In genomic region chr4:102869569-102870227, GRCh38 we compare ENCODE assay signal across 8 cellular contexts. TPM values are rescaled to one million over a fixed set of nuclear protein-coding genes. Genes with fewer than 3 reads are reported as not detected.
DNase-seq lines count a peak whose midpoint lies in the region; ATAC-seq, FAIRE-seq and TF ChIP-seq lines count a peak whose summit lies in the region.

No MANE protein-coding gene starts in this region.

- TF ChIP-seq CTCF in AG09309 (IDR thresholded peaks at IDR 0.05; ENCODE audit: control insufficient read depth, insufficient read depth, low read depth, low read length, missing control alignments) (no peak), foreskin fibroblast (IDR thresholded peaks at IDR 0.05; ENCODE audit: low read depth, low read length) (no peak), gastrocnemius medialis (IDR thresholded peaks at IDR 0.05 in 4 of 5, conservative IDR thresholded peaks at IDR 0.05 in 1 of 5) (no peak)

- peak overlapping the region; percentile 90 to 98 (median 92) for H3K27ac ChIP-seq in gastrocnemius medialis

- no peaks in the 10 kb centered on the region for H3K9me3 ChIP-seq in gastrocnemius medialis

- H3K4me1 ChIP-seq in gastrocnemius medialis, result peaks cover 10 to 15% of the 10 kb centered on the region in 2 donors

- no peaks in the 10 kb centered on the region for H3K36me3 ChIP-seq in gastrocnemius medialis

- H3K4me3 ChIP-seq in AG09309 (ENCODE audit: control insufficient read depth, low read depth, low read length) (peak overlapping the region; percentile 61), foreskin fibroblast (ENCODE audit: low read depth in 1 of 2, low read length in 2 of 2) (peak overlapping the region; percentile 78 to 93), gastrocnemius medialis (peak overlapping the region; percentile 75 to 86 (median 76))

- in situ Hi-C loops in gastrocnemius medialis (cut with MboI; ENCODE audit: low sequenced_read_pairs in 4 of 4), result loop anchor here in 2 of 4 donors (5.0 to 25.0 kb wide), 3 partner anchors 37 to 145 kb away; partner anchors contain the start of genes MANBA (in 1 of the 2) and SLC9B1 (in 1 of the 2)

- no peak for TF ChIP-seq POLR2A in gastrocnemius medialis (IDR thresholded peaks at IDR 0.05)

- no peaks in the 10 kb centered on the region for H3K27me3 ChIP-seq in gastrocnemius medialis

- ATAC-seq in GM18858 (IDR thresholded peaks at IDR 0.05; ENCODE audit: unreplicated experiment) (peak; percentile 21), HG03175 (IDR thresholded peaks at IDR 0.05; ENCODE audit: unreplicated experiment) (peak; percentile 2), gastrocnemius medialis (peak in 1 of 2 donors; percentile 7), HG03039 (IDR thresholded peaks at IDR 0.05; ENCODE audit: unreplicated experiment) (no peak)

- intact Hi-C loops in gastrocnemius medialis (cut with DNase I; ENCODE audit: low total_unique reads), result loop anchor here (1.0 to 10.0 kb wide), 7 partner anchors 42 to 435 kb away; partner anchors contain the start of genes BDH2, MANBA, NFKB1 and SLC9B1

- DNase-seq in AG09309 (ENCODE audit: low read depth) (no peak), foreskin fibroblast (no peak), gastrocnemius medialis (no peak), HTR-8/SVneo (ENCODE audit: insufficient read length, low spot score) (no peak)
- peak; percentile 63 to 71 for DNase-seq in activated CD4-positive, alpha-beta T cell treated with anti-CD3 and anti-CD28 coated beads, Interleukin-2, amount 50 U/mL, for 4 hours

- no peak for FAIRE-seq in HTR-8/SVneo (lab: Jason Lieb, UNC)

RNA-seq across cellular contexts. Expression of gene CISD2, which starts 0.9 kb away (rescaled TPM):
- total RNA-seq in gastrocnemius medialis, result 1 to 10 TPM; 3.8 to 8.9 (median 5.3) TPM

RNA-seq across cellular contexts. Expression of gene UBE2D3, which starts 42.3 kb away (rescaled TPM):
- 100 to 1,000 TPM; 350 to 562 (median 392) TPM for total RNA-seq in gastrocnemius medialis

Comparison
In these comparisons a context has a peak if more than half of its experiments do, and no peak if none do; other contexts are left out.
1. DNase-seq: peak in activated CD4-positive, alpha-beta T cell treated with anti-CD3 and anti-CD28 coated beads, Interleukin-2, amount 50 U/mL, for 4 hours (2 of 2); none in AG09309 (single experiment), foreskin fibroblast (0 of 2), gastrocnemius medialis (0 of 2) and HTR-8/SVneo (single experiment).
2. Peak in every context shown above with its lines, with median percentiles within 50 percentile points of each other: H3K4me3 ChIP-seq.